23 cellular contexts compared by ENCODE assay signal in the genomic region with DNA sequence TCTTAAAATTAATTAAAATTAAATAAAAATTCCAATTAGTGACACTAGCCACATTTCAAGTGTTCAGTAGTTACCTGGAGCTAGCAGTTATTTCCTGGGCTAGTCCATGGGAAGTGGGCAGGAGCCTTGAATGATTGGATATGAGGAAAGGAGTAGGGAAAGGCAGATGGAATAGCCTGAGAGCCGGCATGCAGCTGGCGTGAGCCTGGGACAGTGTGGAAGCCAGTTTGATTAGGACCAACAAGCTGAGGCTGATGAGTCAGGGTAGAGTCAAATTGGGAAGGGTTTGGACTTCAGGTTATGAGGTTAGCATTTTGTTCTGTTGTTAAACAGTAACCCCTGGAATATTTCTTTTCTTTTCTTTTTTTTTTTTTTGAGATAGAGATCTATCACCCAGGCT. TPM values are rescaled to one million over a fixed set of nuclear protein-coding genes. Genes with fewer than 3 reads are reported as not detected.
DNase-seq lines count a peak whose midpoint lies in the region; ATAC-seq and TF ChIP-seq lines count a peak whose summit lies in the region.
"Had no signal": no experiment of that assay in that cellular context is flagged by ENCODE, and none has a peak within 500 bp of the region (broad histone marks: within the 10 kb centered on the region; RNA-seq: fewer than 3 reads in every experiment).

No MANE protein-coding gene starts in this region.

- H3K4me3 ChIP-seq in MG63, result no peak overlapping the region
- no peak overlapping the region for H3K4me3 ChIP-seq in fibroblast of mammary gland (ENCODE audit: control insufficient read depth, low read depth, low read length)
- H3K4me3 ChIP-seq in lower lobe of right lung, result no peak overlapping the region
- H3K4me3 ChIP-seq: BLaER1 treated with 17β-estradiol and CSF1 and Interleukin-3, amounts not matched to agents 10 nM and 100 nM; hepatocyte; pancreas; SK-N-MC; spleen had no signal

- peaks cover 15% of the 10 kb centered on the region for H3K4me1 ChIP-seq in lower lobe of right lung

- no peaks in the 10 kb centered on the region for H3K27me3 ChIP-seq in MG63
- no peaks in the 10 kb centered on the region for H3K27me3 ChIP-seq in lower lobe of right lung (ENCODE audit: low read depth)
- H3K27me3 ChIP-seq: BLaER1 treated with 17β-estradiol and CSF1 and Interleukin-3, amounts not matched to agents 10 nM and 100 nM; hepatocyte; pancreas; spleen had no signal

- H3K36me3 ChIP-seq in MG63 (no peaks in the 10 kb centered on the region), lower lobe of right lung (no peaks in the 10 kb centered on the region)
- H3K36me3 ChIP-seq: BLaER1 treated with 17β-estradiol and CSF1 and Interleukin-3, amounts not matched to agents 10 nM and 100 nM; pancreas; spleen had no signal

- TF ChIP-seq CTCF in fibroblast of mammary gland (conservative IDR thresholded peaks at IDR 0.05; ENCODE audit: control insufficient read depth, insufficient read depth, low read depth, low read length) (no peak), lower lobe of right lung (IDR thresholded peaks at IDR 0.05) (no peak)

- no peaks in the 10 kb centered on the region for H3K9me3 ChIP-seq in MG63
- H3K9me3 ChIP-seq in lower lobe of right lung, result no peaks in the 10 kb centered on the region
- H3K9me3 ChIP-seq: BLaER1 treated with 17β-estradiol and CSF1 and Interleukin-3, amounts not matched to agents 10 nM and 100 nM; pancreas; spleen had no signal

- ATAC-seq in HG02884 (IDR thresholded peaks at IDR 0.05; ENCODE audit: unreplicated experiment) (no peak), lower lobe of right lung (no peak)
- ATAC-seq: stimulated activated effector memory CD8-positive, alpha-beta T cell treated with anti-CD3 and anti-CD28 coated beads, Interleukin-12 subunit alpha, Interleukin-12 subunit beta, amount 100 ng/mL, for 72 hours had no signal

- H3K27ac ChIP-seq in lower lobe of right lung, result no peak overlapping the region
- H3K27ac ChIP-seq: BLaER1 treated with 17β-estradiol and CSF1 and Interleukin-3, amounts not matched to agents 10 nM and 100 nM; pancreas; SK-N-MC had no signal

- DNase-seq in ELR (ENCODE audit: low read depth) (peak; percentile 72), MG63 (peak; percentile 87), fibroblast of mammary gland (ENCODE audit: low read depth) (peak; percentile 74), renal cortical epithelial cell (ENCODE audit: low read depth) (peak; percentile 77), posterior vena cava (ENCODE audit: low spot score) (no peak), SK-N-DZ (ENCODE audit: low spot score) (no peak), lower lobe of right lung (no peak)
- DNase-seq: activated CD4-positive, alpha-beta T cell treated with anti-CD3 and anti-CD28 coated beads for 4 hours; activated CD8-positive, alpha-beta memory T cell treated with anti-CD3 and anti-CD28 coated beads, Interleukin-2, amount 50 U/mL, for 4 hours; activated naive CD4-positive, alpha-beta T cell; aorta; DMS79; naive B cell; NCI-H2029 treated with DMSO at 0.1 percent for 48 hours; NCI-H510A treated with DMSO at 0.1 percent for 48 hours; pancreas; spleen; trophoblast cell had no signal

- intact Hi-C loops in posterior vena cava (cut with DNase I), result no loop called here
- intact Hi-C loops in lower lobe of right lung (cut with DNase I), result no loop called here

RNA-seq across cellular contexts. Expression of gene GNA13, which starts 15.3 kb away (rescaled TPM):
- total RNA-seq in MG63 (2014; rRNA removed; shearing (Covaris generic); ENCODE audit: low replicate concordance), result 22.7 and 42.2 TPM in 2 replicates
- total RNA-seq in renal cortical epithelial cell (87.2 and 115 TPM in 2 replicates), posterior vena cava (10 to 100 TPM; 43.0 to 54.0 TPM), lower lobe of right lung (51.6 TPM)
- 48.0 and 50.7 TPM in 2 replicates for polyA plus RNA-seq in SK-N-DZ (2014; cell fraction: cytosol; rRNA removed)
- polyA plus RNA-seq in SK-N-DZ (2014; cell fraction: nucleus; rRNA removed), result 21.3 and 23.7 TPM in 2 replicates

Comparison
In these comparisons a context has a peak if more than half of its experiments do, and no peak if none do; other contexts are left out.
1. DNase-seq: peak in ELR (single experiment), MG63 (single experiment), fibroblast of mammary gland (single experiment) and renal cortical epithelial cell (single experiment); none in posterior vena cava (single experiment), SK-N-DZ (single experiment) and lower lobe of right lung (single experiment).